In genomic region chr1:183514235-183514634, GRCh38 we compare ENCODE assay signal across 2 cellular contexts.
TF ChIP-seq lines count a peak whose summit lies in the region.

No MANE protein-coding gene starts in this region.

TF ChIP-seq in GM23338, 12 proteins besides CTCF, POLR2A, EP300 and RAD21:
- TF ChIP-seq STAT1 (IDR thresholded peaks at IDR 0.05; ENCODE audit: unreplicated experiment), result no peak
- TF ChIP-seq ETS1 (IDR thresholded peaks at IDR 0.05), result no peak
- no peak for TF ChIP-seq CREB1 (CRISPR knock-in tag; IDR thresholded peaks at IDR 0.05; ENCODE audit: low read depth)
- TF ChIP-seq REST (IDR thresholded peaks at IDR 0.05; ENCODE audit: unreplicated experiment), result no peak
- no peak for TF ChIP-seq JUNB (IDR thresholded peaks at IDR 0.05; ENCODE audit: unreplicated experiment)
- TF ChIP-seq EZH2phosphoT487 (IDR thresholded peaks at IDR 0.05; ENCODE audit: unreplicated experiment), result no peak
- TF ChIP-seq EZH2 (IDR thresholded peaks at IDR 0.05; ENCODE audit: low read depth, unreplicated experiment), result no peak
- TF ChIP-seq POLR2AphosphoS5 (IDR thresholded peaks at IDR 0.05; ENCODE audit: low read depth), result no peak
- TF ChIP-seq ZNF462 (CRISPR knock-in tag; IDR thresholded peaks at IDR 0.05), result no peak
- no peak for TF ChIP-seq NANOG (IDR thresholded peaks at IDR 0.05; ENCODE audit: borderline replicate concordance)
TF ChIP-seq in GM23338: peak in this region for 0.

TF ChIP-seq in endothelial cell of umbilical vein, 7 proteins besides CTCF, POLR2A, EP300 and RAD21:
- no peak for TF ChIP-seq POLR2AphosphoS5 (IDR thresholded peaks at IDR 0.05; ENCODE audit: insufficient read depth, low read depth, low read length)
- TF ChIP-seq GATA2 (IDR thresholded peaks at IDR 0.05; ENCODE audit: insufficient read depth, insufficient read length, low read depth, low read length), result no peak
- no peak for TF ChIP-seq FOS (IDR thresholded peaks at IDR 0.05; ENCODE audit: borderline replicate concordance, insufficient read depth, low read length)
- TF ChIP-seq EZH2 (IDR thresholded peaks at IDR 0.05; ENCODE audit: borderline replicate concordance, low read depth, low read length, severe bottlenecking), result no peak
- TF ChIP-seq MYC (IDR thresholded peaks at IDR 0.05; ENCODE audit: low read depth, low read length), result no peak
- no peak for TF ChIP-seq MAX (IDR thresholded peaks at IDR 0.05; ENCODE audit: insufficient read depth, insufficient read length)
- no peak for TF ChIP-seq JUN (IDR thresholded peaks at IDR 0.05; ENCODE audit: borderline replicate concordance, insufficient read depth, insufficient read length, low read depth)
